Comparison of ENCODE assay signal across 9 cellular contexts in genomic region chr11:57638005-57638760, GRCh38. TPM values are rescaled to one million over a fixed set of nuclear protein-coding genes. Genes with fewer than 3 reads are reported as not detected.
A peak's percentile ranks its signal among the peaks of the same experiment; 100 is the strongest.
DNase-seq lines count a peak whose midpoint lies in the region; ATAC-seq and TF ChIP-seq lines count a peak whose summit lies in the region.
"Had no signal": no experiment of that assay in that cellular context is flagged by ENCODE, and none has a peak within 500 bp of the region (broad histone marks: within the 10 kb centered on the region; RNA-seq: fewer than 3 reads in every experiment).

No MANE protein-coding gene starts in this region.

- POLR2A ChIA-PET in Caco-2 (lab: Charles Lee) = no interaction called here

- H3K27me3 ChIP-seq in Caco-2 (replicated peaks; ENCODE audit: control insufficient read depth, insufficient read depth, low read length) = no peaks in the 10 kb centered on the region
- H3K27me3 ChIP-seq in HAP-1 (ENCODE audit: low read depth) = no peaks in the 10 kb centered on the region

- ATAC-seq in central memory CD8-positive, alpha-beta T cell (replicated peaks; ENCODE audit: extremely low read depth, poor library complexity, severe bottlenecking) = peak; percentile 54
- ATAC-seq in sciatic nerve (peak; percentile 83), HG02870 (IDR thresholded peaks at IDR 0.05; ENCODE audit: unreplicated experiment) (no peak)

- in situ Hi-C loops in HAP-1 (cut with MboI; ENCODE audit: low sequenced_read_pairs) = no loop called here

- H3K27ac Mint-ChIP-seq in Caco-2 (ENCODE audit: unreplicated experiment) = peak overlapping the region; percentile 71
- H3K27ac Mint-ChIP-seq in central memory CD8-positive, alpha-beta T cell (ENCODE audit: low read depth) = peak overlapping the region; percentile 48

- no TSS peak for BruUV-seq in Caco-2 (replicated peaks; lab: Mats Ljungman, UMichigan)

- intact Hi-C loops in Caco-2 (cut with micrococcal nuclease; ENCODE audit: unreplicated experiment) (no loop called here), sciatic nerve (cut with DNase I) (loop anchor here (5.0 kb wide), 1 partner anchor 71 kb away; the partner anchor contains the start of gene UBE2L6)

- no peaks in the 10 kb centered on the region for H3K27me3 Mint-ChIP-seq in Caco-2 (ENCODE audit: insufficient read depth, unreplicated experiment)
- peaks cover 55% of the 10 kb centered on the region for H3K27me3 Mint-ChIP-seq in central memory CD8-positive, alpha-beta T cell

- H3K4me3 ChIP-seq in Caco-2 (ENCODE audit: low read depth, low read length) (no peak overlapping the region), HAP-1 (peak overlapping the region; percentile 75)

- H3K36me3 Mint-ChIP-seq in Caco-2 (ENCODE audit: insufficient read depth, unreplicated experiment) = no peaks in the 10 kb centered on the region
- H3K36me3 Mint-ChIP-seq in central memory CD8-positive, alpha-beta T cell (ENCODE audit: insufficient read depth) = peaks cover 6% of the 10 kb centered on the region

- H3K4me3 Mint-ChIP-seq in Caco-2 (ENCODE audit: unreplicated experiment) = peak overlapping the region; percentile 73
- H3K4me3 Mint-ChIP-seq in central memory CD8-positive, alpha-beta T cell = peak overlapping the region; percentile 86

- peaks cover 7% of the 10 kb centered on the region for H3K4me1 Mint-ChIP-seq in Caco-2 (ENCODE audit: low read depth, unreplicated experiment)
- peaks cover 17% of the 10 kb centered on the region for H3K4me1 Mint-ChIP-seq in central memory CD8-positive, alpha-beta T cell

- no peak for TF ChIP-seq CTCF in Caco-2 (IDR thresholded peaks at IDR 0.05; ENCODE audit: insufficient read depth in 1 of 2, low read depth in 1 of 2, low read length in 1 of 2, severe bottlenecking in 1 of 2, unreplicated experiment in 1 of 2)

- CTCF ChIA-PET in Caco-2 (lab: Charles Lee) = no interaction called here

- H3K36me3 ChIP-seq in Caco-2 (ENCODE audit: control insufficient read depth, insufficient read depth, low read length) (no peaks in the 10 kb centered on the region), HAP-1 (replicated peaks) (peaks cover 13% of the 10 kb centered on the region)

- no peak for DNase-seq in Caco-2
- peak; percentile 92 to 94 for DNase-seq in HAP-1 (ENCODE audit: low spot score in 2 of 2)
- peak; percentile 73 for DNase-seq in NCI-H82 treated with DMSO at 0.1 percent for 48 hours (lab: John Stamatoyannopoulos, UW; ENCODE audit: unreplicated experiment)
- DNase-seq in central memory CD8-positive, alpha-beta T cell (ENCODE audit: low spot score in 2 of 2) = no peak
- DNase-seq in iPS-NIHi7 (ENCODE audit: extremely low spot score) = peak; percentile 98
- DNase-seq in sciatic nerve (ENCODE audit: low spot score) = peak; percentile 81
- no peak for DNase-seq in SIG-M5 treated with dmso at 0.1 percent for 504 hours (lab: John Stamatoyannopoulos, UW; ENCODE audit: unreplicated experiment)

- H3K4me1 ChIP-seq in Caco-2 (peaks cover 25% of the 10 kb centered on the region), HAP-1 (peaks cover 16% of the 10 kb centered on the region)

- H3K9me3 Mint-ChIP-seq in Caco-2 (ENCODE audit: unreplicated experiment) = no peaks in the 10 kb centered on the region
- H3K9me3 Mint-ChIP-seq in central memory CD8-positive, alpha-beta T cell = no peaks in the 10 kb centered on the region

- H3K9me3 ChIP-seq in Caco-2 (no peaks in the 10 kb centered on the region), HAP-1 (no peaks in the 10 kb centered on the region)

RNA-seq across cellular contexts. Expression of gene YPEL4, which starts 11.5 kb away (rescaled TPM):
- total RNA-seq in Caco-2 (2022) = 0.32 TPM in 1 of 2 replicates, not detected in the other
- total RNA-seq in sciatic nerve = 2.1 TPM

RNA-seq across cellular contexts. Expression of gene CLP1, which starts 19.4 kb away (rescaled TPM):
- total RNA-seq in Caco-2 (2022) (21.0 and 22.1 TPM in 2 replicates), sciatic nerve (11.9 TPM)

RNA-seq across cellular contexts. Expression of gene ZDHHC5, which starts 29.7 kb away (rescaled TPM):
- total RNA-seq in Caco-2 (2022) (66.0 and 72.2 TPM in 2 replicates), sciatic nerve (45.4 TPM)

RNA-seq across cellular contexts. Expression of gene SERPING1, which starts 40.7 kb away (rescaled TPM):
- total RNA-seq in Caco-2 (2022) (3.2 and 3.8 TPM in 2 replicates), sciatic nerve (701 TPM)
- total RNA-seq: T-helper 2 cell treated with Interferon-gamma antibody and Interleukin-4, amounts not matched to agents 100 ng/mL and 5 ng/mL, for 36 hours had no signal

Comparison
In these comparisons a context has a peak if more than half of its experiments do, and no peak if none do; other contexts are left out.
1. DNase-seq: peak in HAP-1 (2 of 2), NCI-H82 treated with DMSO at 0.1 percent for 48 hours (single experiment), iPS-NIHi7 (single experiment) and sciatic nerve (single experiment); none in Caco-2 (0 of 2), central memory CD8-positive, alpha-beta T cell (0 of 2) and SIG-M5 treated with dmso at 0.1 percent for 504 hours (single experiment).